8 cellular contexts compared by ENCODE assay signal in genomic region chr5:89396262-89396975, GRCh38.
A peak's percentile ranks its signal among the peaks of the same experiment; 100 is the strongest.
DNase-seq lines count a peak whose midpoint lies in the region; ATAC-seq and TF ChIP-seq lines count a peak whose summit lies in the region.

No MANE protein-coding gene starts in this region.

- H3K4me1 Mint-ChIP-seq in stimulated activated naive CD8-positive, alpha-beta T cell treated with anti-CD3 and anti-CD28 coated beads, Interleukin-15, Interleukin-2, amounts not matched to agents 100 ng/mL and 50 ng/mL, for 24 hours (ENCODE audit: low read depth) = peaks cover 23% of the 10 kb centered on the region
- H3K4me1 Mint-ChIP-seq in stimulated activated naive CD8-positive, alpha-beta T cell treated with anti-CD3 and anti-CD28 coated beads, Interleukin-15, amount 100 ng/mL, for 72 hours = peaks cover 8% of the 10 kb centered on the region

- H3K9me3 ChIP-seq in spleen = no peaks in the 10 kb centered on the region

- peak overlapping the region; percentile 48 to 88 (median 83) for H3K27ac ChIP-seq in spleen

- H3K27ac Mint-ChIP-seq in stimulated activated naive CD8-positive, alpha-beta T cell treated with anti-CD3 and anti-CD28 coated beads, Interleukin-15, Interleukin-2, amounts not matched to agents 100 ng/mL and 50 ng/mL, for 24 hours = peak overlapping the region; percentile 27
- H3K27ac Mint-ChIP-seq in stimulated activated naive CD8-positive, alpha-beta T cell treated with anti-CD3 and anti-CD28 coated beads, Interleukin-15, amount 100 ng/mL, for 72 hours = no peak overlapping the region

- H3K4me3 ChIP-seq in spleen = peak overlapping the region in 1 of 8 donors; percentile 51

- H3K9me3 Mint-ChIP-seq in stimulated activated naive CD8-positive, alpha-beta T cell treated with anti-CD3 and anti-CD28 coated beads, Interleukin-15, Interleukin-2, amounts not matched to agents 100 ng/mL and 50 ng/mL, for 24 hours = no peaks in the 10 kb centered on the region
- no peaks in the 10 kb centered on the region for H3K9me3 Mint-ChIP-seq in stimulated activated naive CD8-positive, alpha-beta T cell treated with anti-CD3 and anti-CD28 coated beads, Interleukin-15, amount 100 ng/mL, for 72 hours

- no peaks in the 10 kb centered on the region for H3K27me3 ChIP-seq in spleen (replicated peaks in 1 of 7)

- H3K36me3 ChIP-seq in spleen = no peaks in the 10 kb centered on the region

- H3K27me3 Mint-ChIP-seq in stimulated activated naive CD8-positive, alpha-beta T cell treated with anti-CD3 and anti-CD28 coated beads, Interleukin-15, Interleukin-2, amounts not matched to agents 100 ng/mL and 50 ng/mL, for 24 hours = no peaks in the 10 kb centered on the region
- no peaks in the 10 kb centered on the region for H3K27me3 Mint-ChIP-seq in stimulated activated naive CD8-positive, alpha-beta T cell treated with anti-CD3 and anti-CD28 coated beads, Interleukin-15, amount 100 ng/mL, for 72 hours

- TF ChIP-seq POLR2A in spleen (IDR thresholded peaks at IDR 0.05) = no peak

- H3K36me3 Mint-ChIP-seq in stimulated activated naive CD8-positive, alpha-beta T cell treated with anti-CD3 and anti-CD28 coated beads, Interleukin-15, Interleukin-2, amounts not matched to agents 100 ng/mL and 50 ng/mL, for 24 hours (ENCODE audit: low read depth) = no peaks in the 10 kb centered on the region

- no peak for DNase-seq in stimulated activated naive CD8-positive, alpha-beta T cell treated with anti-CD3 and anti-CD28 coated beads, Interleukin-15, amount 100 ng/mL, for 72 hours
- DNase-seq in LHCN-M2 (ENCODE audit: low read depth) = peak; percentile 37
- DNase-seq in fibroblast of peridontal ligament (ENCODE audit: extremely low read depth) = peak; percentile 61
- DNase-seq in spleen = no peak
- no peak for DNase-seq in activated effector memory CD4-positive, alpha-beta T cell treated with anti-CD3 and anti-CD28 coated beads, Interleukin-2, amount 50 U/mL, for 16 hours
- no peak for DNase-seq in HuH-7 (ENCODE audit: low spot score)
- DNase-seq in occipital lobe (lab: John Stamatoyannopoulos, UW) = no peak

- no peak for TF ChIP-seq CTCF in spleen (IDR thresholded peaks at IDR 0.05 in 8 of 11, conservative IDR thresholded peaks at IDR 0.05 in 3 of 11)

- WGBS in spleen, 5 donors = 0 to 14% (median 6%) methylated on average over 2 of the region's 2 CpGs

- intact Hi-C loops in spleen (cut with DNase I; ENCODE audit: low total_unique reads) = no loop called here

- peaks cover 0 to 46% (median 23%) of the 10 kb centered on the region in 6 donors for H3K4me1 ChIP-seq in spleen

- H3K4me3 Mint-ChIP-seq in stimulated activated naive CD8-positive, alpha-beta T cell treated with anti-CD3 and anti-CD28 coated beads, Interleukin-15, Interleukin-2, amounts not matched to agents 100 ng/mL and 50 ng/mL, for 24 hours = no peak overlapping the region
- no peak overlapping the region for H3K4me3 Mint-ChIP-seq in stimulated activated naive CD8-positive, alpha-beta T cell treated with anti-CD3 and anti-CD28 coated beads, Interleukin-15, amount 100 ng/mL, for 72 hours

- ATAC-seq in stimulated activated naive CD8-positive, alpha-beta T cell treated with anti-CD3 and anti-CD28 coated beads, Interleukin-15, amount 100 ng/mL, for 72 hours = no peak

Comparison
In these comparisons a context has a peak if more than half of its experiments do, and no peak if none do; other contexts are left out.
1. DNase-seq: peak in LHCN-M2 (single experiment) and fibroblast of peridontal ligament (single experiment); none in stimulated activated naive CD8-positive, alpha-beta T cell treated with anti-CD3 and anti-CD28 coated beads, Interleukin-15, amount 100 ng/mL, for 72 hours (0 of 2), spleen (single experiment), activated effector memory CD4-positive, alpha-beta T cell treated with anti-CD3 and anti-CD28 coated beads, Interleukin-2, amount 50 U/mL, for 16 hours (single experiment), HuH-7 (single experiment) and occipital lobe (single experiment).